In genomic region chr3:65597952-65598413, GRCh38 we compare ENCODE assay signal across 9 cellular contexts.
DNase-seq lines count a peak whose midpoint lies in the region; ATAC-seq, FAIRE-seq and TF ChIP-seq lines count a peak whose summit lies in the region.
"Had no signal": no experiment of that assay in that cellular context is flagged by ENCODE, and none has a peak within 500 bp of the region (broad histone marks: within the 10 kb centered on the region; RNA-seq: fewer than 3 reads in every experiment).

No MANE protein-coding gene starts in this region.

- H3K9me3 ChIP-seq in HUES64 (ENCODE audit: insufficient read depth, low read depth, low read length) (no peaks in the 10 kb centered on the region), kidney (ENCODE audit: control insufficient read depth in 1 of 2, low read length in 2 of 2) (no peaks in the 10 kb centered on the region), colonic mucosa (no peaks in the 10 kb centered on the region)

- FAIRE-seq in kidney (lab: Jason Lieb, UNC), result no peak

- H3K27me3 ChIP-seq in HUES64 (ENCODE audit: insufficient read depth, low read length) (no peaks in the 10 kb centered on the region), colonic mucosa (no peaks in the 10 kb centered on the region)

- DNase-seq in cerebellum (ENCODE audit: low spot score), result peak; percentile 33
- DNase-seq in kidney, result peak; percentile 72
- DNase-seq in substantia nigra (lab: John Stamatoyannopoulos, UW), result peak in 17 of 49 donors; percentile 14 to 59 (median 38)
- DNase-seq in colonic mucosa, result no peak
- DNase-seq: activated T-cell treated with anti-CD3 and anti-CD28 coated beads, Interleukin-2, amount 50 U/mL, for 48 hours had no signal

- H3K27ac ChIP-seq in HUES64 (ENCODE audit: low read depth, low read length) (peak overlapping the region; percentile 100), kidney (ENCODE audit: low read depth in 2 of 2, low read length in 2 of 2) (no peak overlapping the region), substantia nigra (ENCODE audit: low read depth, low read length, poor library complexity, severe bottlenecking) (peak overlapping the region; percentile 87), colonic mucosa (no peak overlapping the region)

- intact Hi-C loops in kidney (cut with DNase I), result no loop called here
- intact Hi-C loops in colonic mucosa (cut with DNase I), result no loop called here

- H3K36me3 ChIP-seq in HUES64 (ENCODE audit: insufficient read depth, low read length), result no peaks in the 10 kb centered on the region
- H3K36me3 ChIP-seq in kidney (ENCODE audit: control insufficient read depth in 1 of 2, insufficient read depth in 2 of 2, low read length in 2 of 2), result no peaks in the 10 kb centered on the region
- no peaks in the 10 kb centered on the region for H3K36me3 ChIP-seq in colonic mucosa

- H3K9ac ChIP-seq in HUES64 (ENCODE audit: low read depth, low read length) (peak overlapping the region; percentile 97), kidney (ENCODE audit: low read length in 2 of 2) (no peak overlapping the region), colonic mucosa (ENCODE audit: low read depth in 2 of 2, low read length in 2 of 2) (no peak overlapping the region)

- no peak for TF ChIP-seq CTCF in kidney (IDR thresholded peaks at IDR 0.05; ENCODE audit: borderline replicate concordance, extremely low read depth, insufficient read depth)
- TF ChIP-seq CTCF in colonic mucosa (IDR thresholded peaks at IDR 0.05), result no peak

- peaks cover 53% of the 10 kb centered on the region for H3K4me1 ChIP-seq in HUES64 (ENCODE audit: insufficient read depth, low read length)
- H3K4me1 ChIP-seq in kidney (ENCODE audit: control insufficient read depth in 1 of 2, insufficient read depth in 1 of 2, low read depth in 1 of 2, low read length in 2 of 2), result peaks cover 0 to 3% of the 10 kb centered on the region in 2 donors
- no peaks in the 10 kb centered on the region for H3K4me1 ChIP-seq in colonic mucosa

- ATAC-seq in HG03342 (IDR thresholded peaks at IDR 0.05; ENCODE audit: unreplicated experiment) (no peak), GM19328 (IDR thresholded peaks at IDR 0.05; ENCODE audit: unreplicated experiment) (no peak), GM18519 (IDR thresholded peaks at IDR 0.05; ENCODE audit: low FRiP score, unreplicated experiment) (no peak)

- H3K4me3 ChIP-seq in HUES64 (ENCODE audit: low read length) (peak overlapping the region; percentile 72), kidney (ENCODE audit: low read length in 2 of 2) (no peak overlapping the region), colonic mucosa (no peak overlapping the region)

- 5% methylated on average over 18 of the region's 20 CpGs for WGBS in HUES64

Comparison
In these comparisons a context has a peak if more than half of its experiments do, and no peak if none do; other contexts are left out.
1. H3K27ac ChIP-seq: peak in HUES64 (single experiment) and substantia nigra (single experiment); none in kidney (0 of 2) and colonic mucosa (single experiment).